In the genomic region with DNA sequence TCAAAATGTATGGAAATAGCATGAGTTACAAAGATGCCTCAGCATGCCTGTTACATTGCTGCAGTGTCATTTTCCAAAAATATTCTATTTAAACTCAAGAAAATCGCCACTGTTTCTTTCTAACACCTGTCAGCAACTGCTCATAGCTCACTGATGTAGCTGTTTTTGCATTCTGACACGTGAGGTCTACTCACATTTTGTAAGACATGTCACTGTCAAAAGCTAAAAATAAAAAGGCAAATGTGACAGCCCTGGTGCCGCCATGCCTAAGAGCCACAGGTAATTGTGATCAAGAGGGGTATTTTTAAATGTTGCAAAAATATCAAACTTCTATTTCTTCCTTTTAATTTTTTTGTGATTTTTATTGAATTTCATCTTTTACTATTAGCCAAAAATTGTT, we compare ENCODE assay signal across 21 cellular contexts.
A peak's percentile ranks its signal among the peaks of the same experiment; 100 is the strongest.
DNase-seq lines count a peak whose midpoint lies in the region; ATAC-seq and TF ChIP-seq lines count a peak whose summit lies in the region.
"Had no signal": no experiment of that assay in that cellular context is flagged by ENCODE, and none has a peak within 500 bp of the region (broad histone marks: within the 10 kb centered on the region; RNA-seq: fewer than 3 reads in every experiment).

No MANE protein-coding gene starts in this region.

- peak overlapping the region in 1 of 2 donors; percentile 41 for H3K27ac ChIP-seq in right atrium auricular region
- H3K27ac ChIP-seq in SU-DHL-6 (ENCODE audit: low read depth, low read length): 0 out of 2 replicates have a peak overlapping the region, but pooled peaks have one; percentile 12
- H3K27ac ChIP-seq in prostate gland: no peak overlapping the region
- H3K27ac ChIP-seq: 22Rv1, BLaER1, C4-2B had no signal

- TF ChIP-seq CTCF in right atrium auricular region (IDR thresholded peaks at IDR 0.05) (no peak), SU-DHL-6 (IDR thresholded peaks at IDR 0.05; ENCODE audit: insufficient read depth, low read length, poor library complexity, severe bottlenecking) (no peak), prostate gland (IDR thresholded peaks at IDR 0.05) (no peak)

- no peak overlapping the region for H3K9ac ChIP-seq in SU-DHL-6 (ENCODE audit: low read length)
- H3K9ac ChIP-seq: BLaER1 had no signal

- H3K9me2 ChIP-seq in SU-DHL-6 (replicated peaks; ENCODE audit: insufficient read depth, low read length): no peaks in the 10 kb centered on the region

- 64% methylated on average over 3 of the region's 3 CpGs for WGBS in prostate gland

- H2AFZ ChIP-seq in SU-DHL-6 (ENCODE audit: low read depth, low read length, severe bottlenecking): peak overlapping the region; percentile 82
- H2AFZ ChIP-seq: GM23338 had no signal

- H3K9me3 ChIP-seq in right atrium auricular region (no peaks in the 10 kb centered on the region), SU-DHL-6 (ENCODE audit: insufficient read depth, low read length) (no peaks in the 10 kb centered on the region), prostate gland (no peaks in the 10 kb centered on the region)
- H3K9me3 ChIP-seq: BLaER1, Caco-2 had no signal

- H3K27me3 ChIP-seq in right atrium auricular region (no peaks in the 10 kb centered on the region), SU-DHL-6 (ENCODE audit: low read length) (no peaks in the 10 kb centered on the region), prostate gland (replicated peaks; ENCODE audit: insufficient read depth) (no peaks in the 10 kb centered on the region)
- H3K27me3 ChIP-seq: BLaER1 had no signal

- DNase-seq in Right ventricle myocardium superior: no peak
- DNase-seq in right atrium auricular region (ENCODE audit: low spot score): no peak
- DNase-seq in G401 (ENCODE audit: low spot score): peak; percentile 39
- DNase-seq in myocyte (ENCODE audit: low read depth): peak; percentile 2
- no peak for DNase-seq in NCI-H345 (lab: John Stamatoyannopoulos, UW)
- DNase-seq in prostate gland (ENCODE audit: low spot score): no peak
- DNase-seq: Caco-2; CD4-positive, CD25-positive, alpha-beta regulatory T cell; CD8-positive, alpha-beta T cell; DMS153; DND-41; GDM1; H9 had no signal

- no peaks in the 10 kb centered on the region for H4K20me1 ChIP-seq in SU-DHL-6 (ENCODE audit: low read depth, low read length)
- H4K20me1 ChIP-seq: BLaER1 had no signal

- in situ Hi-C loops in G401 (cut with HindIII; ENCODE audit: low sequenced_read_pairs): no loop called here

- H3F3A ChIP-seq in SU-DHL-6 (ENCODE audit: insufficient read depth): no peaks in the 10 kb centered on the region

- H3K4me1 ChIP-seq in right atrium auricular region: no peaks in the 10 kb centered on the region
- H3K4me1 ChIP-seq in prostate gland (replicated peaks): no peaks in the 10 kb centered on the region
- H3K4me1 ChIP-seq: BLaER1, Caco-2 had no signal

- peak; percentile 73 for ATAC-seq in Right ventricle myocardium superior (ENCODE audit: poor library complexity)
- ATAC-seq in GM21723 (IDR thresholded peaks at IDR 0.05; ENCODE audit: unreplicated experiment): no peak
- ATAC-seq: CD8-positive, alpha-beta T cell; GM12878; GM23338; HCT116 had no signal

- H3K4me3 ChIP-seq in right atrium auricular region: no peak overlapping the region
- H3K4me3 ChIP-seq in SU-DHL-6 (ENCODE audit: insufficient read depth, low read length, poor library complexity, severe bottlenecking): no peak overlapping the region
- no peak overlapping the region for H3K4me3 ChIP-seq in prostate gland
- H3K4me3 ChIP-seq: BLaER1, GM12878, GM23338 had no signal

- TF ChIP-seq POLR2A in prostate gland (IDR thresholded peaks at IDR 0.05): no peak

- no peaks in the 10 kb centered on the region for H3K36me3 ChIP-seq in right atrium auricular region
- no peaks in the 10 kb centered on the region for H3K36me3 ChIP-seq in SU-DHL-6 (ENCODE audit: low read length)
- no peaks in the 10 kb centered on the region for H3K36me3 ChIP-seq in prostate gland
- H3K36me3 ChIP-seq: BLaER1 had no signal

- intact Hi-C loops in Right ventricle myocardium superior (cut with DNase I): no loop called here
- intact Hi-C loops in prostate gland (cut with DNase I): no loop called here

- H3K4me2 ChIP-seq in SU-DHL-6 (ENCODE audit: low read depth, low read length, poor library complexity, severe bottlenecking): peak overlapping the region; percentile 21
- H3K4me2 ChIP-seq: BLaER1, GM23338 had no signal

- H3K79me2 ChIP-seq in SU-DHL-6 (ENCODE audit: insufficient read depth, low read length): no peaks in the 10 kb centered on the region

Comparison
In these comparisons a context has a peak if more than half of its experiments do, and no peak if none do; other contexts are left out.
1. DNase-seq: peak in G401 (single experiment) and myocyte (single experiment); none in Right ventricle myocardium superior (single experiment), right atrium auricular region (single experiment), NCI-H345 (single experiment) and prostate gland (single experiment).